In the genomic region with DNA sequence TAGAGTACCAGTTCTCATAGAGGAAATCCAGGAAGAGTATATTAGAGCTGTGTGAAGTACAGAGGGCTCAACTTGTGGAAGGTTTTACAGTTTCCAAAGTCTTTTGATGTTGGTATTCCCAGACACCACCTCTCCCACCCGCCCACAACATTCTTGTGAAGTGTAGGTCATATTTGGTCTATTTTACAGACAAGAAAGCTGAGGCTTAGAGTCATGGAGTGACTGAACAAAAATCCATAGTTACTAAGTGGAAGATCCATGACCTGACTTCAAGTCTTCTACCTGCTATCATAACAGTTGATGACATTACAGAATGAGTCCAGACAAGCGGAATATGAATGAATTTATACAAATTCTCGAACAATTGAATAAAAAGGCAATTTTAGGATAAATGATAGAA, we compare ENCODE assay signal across 24 cellular contexts.
"Had no signal": no experiment of that assay in that cellular context is flagged by ENCODE, and none has a peak within 500 bp of the region (broad histone marks: within the 10 kb centered on the region; RNA-seq: fewer than 3 reads in every experiment).

No MANE protein-coding gene starts in this region.

- H3K27me3 ChIP-seq: esophagus muscularis mucosa, gastrocnemius medialis, neural progenitor cell, spleen, suprapubic skin, tibial artery, upper lobe of right lung had no signal

- H3K36me3 ChIP-seq: esophagus muscularis mucosa, gastrocnemius medialis, left ventricle myocardium inferior, neural progenitor cell, spleen, suprapubic skin, tibial artery, upper lobe of right lung had no signal

- H3K27ac ChIP-seq: esophagus muscularis mucosa, gastrocnemius medialis, left ventricle myocardium inferior, neural progenitor cell, spleen, suprapubic skin, tibial artery, upper lobe of right lung had no signal

- H2AFZ ChIP-seq: neural progenitor cell had no signal

- H3K9ac ChIP-seq: neural progenitor cell had no signal

- H3K9me3 ChIP-seq: gastrocnemius medialis, suprapubic skin had no signal

- DNase-seq: activated CD4-positive, CD25-positive, alpha-beta regulatory T cell; activated CD8-positive, alpha-beta memory T cell treated with anti-CD3 and anti-CD28 coated beads for 24 hours; activated effector memory CD4-positive, alpha-beta T cell treated with anti-CD3 and anti-CD28 coated beads, Interleukin-2, amount 50 U/mL, for 16 hours; activated naive CD4-positive, alpha-beta T cell treated with anti-CD3 and anti-CD28 coated beads, Interleukin-2, amount 10 ng/mL, durations not matched to agents 7 days and 5 days; cerebellar nuclear complex; endodermal cell; gastrocnemius medialis; glutamatergic neuron; islet precursor cell; left ventricle myocardium inferior; mesendoderm; natural killer cell; occipital lobe; posterior cingulate gyrus; right cardiac atrium; spleen; stimulated activated naive CD4-positive, alpha-beta T cell; tibial artery; upper lobe of right lung had no signal

- H3K4me3 ChIP-seq: esophagus muscularis mucosa, gastrocnemius medialis, left ventricle myocardium inferior, lung, neural progenitor cell, spleen, suprapubic skin, tibial artery, upper lobe of right lung had no signal

- H3K4me1 ChIP-seq: esophagus muscularis mucosa, gastrocnemius medialis, left ventricle myocardium inferior, neural progenitor cell, spleen, suprapubic skin, upper lobe of right lung had no signal

- ATAC-seq: activated CD4-positive, alpha-beta T cell treated with anti-CD3 and anti-CD28 coated beads for 36 hours; gastrocnemius medialis; natural killer cell; right cardiac atrium; upper lobe of right lung had no signal

- H3K4me2 ChIP-seq: neural progenitor cell had no signal
